11 cellular contexts compared by ENCODE assay signal in the genomic region with DNA sequence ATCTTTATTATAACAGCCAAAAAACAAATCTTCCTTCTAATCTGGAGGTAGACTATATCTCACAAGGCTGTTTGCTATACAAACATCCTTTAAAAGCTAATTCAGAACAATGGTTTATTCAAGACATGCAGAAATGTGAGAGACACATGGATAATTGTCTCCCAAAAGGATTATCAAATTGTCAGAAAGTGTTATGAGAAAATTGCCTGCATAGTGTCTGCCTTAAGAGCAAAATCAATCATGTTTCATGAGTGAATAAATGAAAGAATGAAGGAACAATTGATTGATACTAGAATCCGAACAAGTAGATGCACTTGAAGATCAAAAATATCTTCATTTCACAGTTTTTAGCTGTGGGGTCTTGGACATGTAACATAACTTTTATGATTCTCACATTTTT.
"Had no signal": no experiment of that assay in that cellular context is flagged by ENCODE, and none has a peak within 500 bp of the region (broad histone marks: within the 10 kb centered on the region; RNA-seq: fewer than 3 reads in every experiment).

No MANE protein-coding gene starts in this region.

- ATAC-seq: GM23338, HCT116 had no signal

- DNase-seq: GM23248, GOT3, H7, H9, HCEC 1CT, HFFc6 had no signal

- H3K9ac ChIP-seq: GM23248 had no signal

- H3K4me3 ChIP-seq: GM23248, GM23338, HAP-1 had no signal

- H3K4me1 ChIP-seq: HAP-1 had no signal

- H3K4me1 Mint-ChIP-seq: GM23338, H9 had no signal

- H3K27ac ChIP-seq: GM23248 had no signal

- H3K27ac Mint-ChIP-seq: GM23338, H9, HFFc6 had no signal

- H3K4me2 ChIP-seq: GM23338 had no signal

- H3K4me3 Mint-ChIP-seq: GM23338, H9, HFFc6 had no signal

- H2AFZ ChIP-seq: GM23248, GM23338 had no signal

- H3K36me3 ChIP-seq: HAP-1 had no signal

- H3K9me3 ChIP-seq: HAP-1 had no signal

- FAIRE-seq: H1, H54 had no signal
